In the genomic region with DNA sequence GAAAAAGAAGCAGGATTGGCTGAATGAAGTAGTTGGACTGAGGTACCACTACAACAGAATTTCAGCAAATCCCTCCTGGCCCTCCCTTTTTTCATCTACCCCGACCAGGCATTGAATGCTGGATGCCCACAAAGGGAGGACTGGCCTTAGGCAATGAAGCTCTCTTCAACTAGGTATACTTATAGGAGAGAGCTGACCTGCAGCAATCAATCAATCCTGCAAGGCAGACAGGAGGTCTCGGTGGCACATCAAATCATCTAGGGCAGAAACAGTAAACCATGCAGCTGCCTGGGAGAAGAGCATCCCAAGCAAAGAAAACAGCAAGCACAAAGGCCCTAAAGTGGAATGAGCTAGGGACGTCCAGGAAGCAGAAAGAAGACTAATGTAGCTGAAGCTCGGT, we compare ENCODE assay signal across 20 cellular contexts.
"Had no signal": no experiment of that assay in that cellular context is flagged by ENCODE, and none has a peak within 500 bp of the region (broad histone marks: within the 10 kb centered on the region; RNA-seq: fewer than 3 reads in every experiment).

No MANE protein-coding gene starts in this region.

- H3K4me3 ChIP-seq: breast epithelium, colonic mucosa, dorsolateral prefrontal cortex, esophagus squamous epithelium, gastroesophageal sphincter, thyroid gland, upper lobe of right lung had no signal

- H3K4me1 ChIP-seq: breast epithelium, colonic mucosa had no signal

- H3K27me3 ChIP-seq: breast epithelium, colonic mucosa, dorsolateral prefrontal cortex, esophagus squamous epithelium, gastroesophageal sphincter, thyroid gland, upper lobe of right lung had no signal

- H3K36me3 ChIP-seq: breast epithelium, colonic mucosa, esophagus squamous epithelium, gastroesophageal sphincter, thyroid gland, upper lobe of right lung had no signal

- H3K27ac ChIP-seq: breast epithelium, colonic mucosa, dorsolateral prefrontal cortex, esophagus squamous epithelium, gastroesophageal sphincter, thyroid gland, upper lobe of right lung had no signal

- H3K9me3 ChIP-seq: breast epithelium, colonic mucosa, esophagus squamous epithelium, gastroesophageal sphincter, thyroid gland, upper lobe of right lung had no signal

- DNase-seq: activated B cell treated with CpG ODN at 0.5 μM for 24 hours; activated CD4-positive, alpha-beta T cell treated with anti-CD3 and anti-CD28 coated beads for 36 hours; activated CD4-positive, alpha-beta T cell treated with anti-CD3 and anti-CD28 coated beads, Interleukin-2, amount 50 U/mL, for 48 hours; activated effector memory CD4-positive, alpha-beta T cell treated with Interleukin-2 at 50 U/mL for 16 hours; activated naive CD4-positive, alpha-beta T cell treated with anti-CD3 and anti-CD28 coated beads for 36 hours; activated naive CD8-positive, alpha-beta T cell treated with anti-CD3 and anti-CD28 coated beads, Interleukin-2, amount 10 ng/mL, durations not matched to agents 7 days and 5 days; activated T-cell treated with anti-CD3 and anti-CD28 coated beads, Interleukin-2, amount 50 U/mL, for 72 hours; amniotic stem cell; colonic mucosa; dorsolateral prefrontal cortex; effector memory CD8-positive, alpha-beta T cell; esophagus squamous epithelium; head of caudate nucleus; hypothalamus; substantia nigra; T-helper 9 cell; thyroid gland; upper lobe of right lung had no signal

- ATAC-seq: activated CD4-positive, alpha-beta T cell treated with anti-CD3 and anti-CD28 coated beads for 36 hours; activated T-cell treated with anti-CD3 and anti-CD28 coated beads, Interleukin-2, amount 50 U/mL, for 72 hours; effector memory CD8-positive, alpha-beta T cell; gastroesophageal sphincter; upper lobe of right lung had no signal
